14 cellular contexts compared by ENCODE assay signal in the genomic region with DNA sequence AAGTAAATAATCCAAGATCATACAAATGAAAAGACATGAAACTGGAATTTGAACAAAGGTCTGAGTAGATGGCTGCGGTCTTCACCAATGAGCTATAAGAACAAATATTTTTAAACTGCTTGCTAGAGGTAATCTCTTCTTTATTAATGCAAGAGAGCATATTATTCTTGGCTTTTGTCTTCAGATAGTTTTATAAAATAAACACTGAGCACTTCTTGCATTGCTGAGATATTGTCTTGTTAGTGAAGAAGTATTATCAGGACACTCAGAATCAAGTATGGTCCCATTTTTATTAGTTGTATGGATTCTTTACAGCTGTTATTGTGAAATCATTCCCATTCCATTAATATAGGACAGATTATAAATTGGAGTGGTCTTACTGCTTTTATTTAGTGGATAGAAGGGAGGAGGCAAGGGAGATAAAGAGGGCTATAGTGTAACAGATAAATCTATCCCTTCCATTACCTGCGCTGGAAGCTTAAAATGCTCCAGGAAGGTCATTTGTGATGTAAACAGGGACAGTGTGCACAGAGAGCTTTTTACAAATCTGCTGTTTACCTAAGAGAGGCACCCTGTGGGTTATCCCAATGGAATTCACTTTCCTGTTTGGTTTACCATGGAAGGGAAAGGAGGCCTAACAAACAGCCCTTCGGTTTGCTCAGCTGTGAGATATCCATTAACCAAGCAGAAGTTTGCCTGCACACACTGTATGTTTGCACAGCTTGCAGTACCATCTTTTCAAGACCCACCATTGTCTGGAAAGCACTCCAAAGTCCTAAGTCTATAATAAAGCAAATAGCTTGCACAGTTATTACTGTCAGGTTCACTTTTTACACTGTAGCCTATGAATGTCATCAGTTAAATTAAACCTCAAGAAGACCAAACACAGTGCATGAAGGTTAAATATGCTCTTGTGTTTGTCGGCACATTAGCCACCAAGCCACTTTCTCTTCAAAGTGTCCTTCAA.
A peak's percentile ranks its signal among the peaks of the same experiment; 100 is the strongest.
DNase-seq lines count a peak whose midpoint lies in the region; ATAC-seq and TF ChIP-seq lines count a peak whose summit lies in the region.
"Had no signal": no experiment of that assay in that cellular context is flagged by ENCODE, and none has a peak within 500 bp of the region (broad histone marks: within the 10 kb centered on the region; RNA-seq: fewer than 3 reads in every experiment).

No MANE protein-coding gene starts in this region.

- no peaks in the 10 kb centered on the region for H3K9me2 ChIP-seq in HCT116 (ENCODE audit: insufficient read depth)

- no peaks in the 10 kb centered on the region for H3K9me3 Mint-ChIP-seq in CD8-positive, alpha-beta memory T cell
- H3K9me3 Mint-ChIP-seq: naive B cell had no signal

- H3K9ac ChIP-seq in HCT116 (ENCODE audit: low read length), result no peak overlapping the region

- intact Hi-C loops in HCT116 (cut with micrococcal nuclease), result no loop called here

- TF ChIP-seq CTCF in HCT116 (IDR thresholded peaks at IDR 0.05 in 2 of 3, conservative IDR thresholded peaks at IDR 0.05 in 1 of 3; ENCODE audit: borderline replicate concordance in 1 of 3, insufficient read depth in 1 of 3, low read depth in 2 of 3, low read length in 2 of 3), result no peak
- TF ChIP-seq CTCF in VCaP (conservative IDR thresholded peaks at IDR 0.05), result no peak

- H3K36me3 ChIP-seq in HCT116 (ENCODE audit: control insufficient read depth in 1 of 2, insufficient read depth in 2 of 2, low read length in 2 of 2), result no peaks in the 10 kb centered on the region
- no peaks in the 10 kb centered on the region for H3K36me3 ChIP-seq in CD8-positive, alpha-beta memory T cell (ENCODE audit: insufficient read depth, low read length)
- H3K36me3 ChIP-seq in HAP-1 (replicated peaks), result no peaks in the 10 kb centered on the region
- H3K36me3 ChIP-seq: right atrium auricular region, WERI-Rb-1 had no signal

- H3K4me2 ChIP-seq in HCT116 (ENCODE audit: low read length), result no peak overlapping the region

- no peak for DNase-seq in HCT116 (ENCODE audit: low read depth, low spot score)
- DNase-seq in NCI-H2081 (lab: John Stamatoyannopoulos, UW), result peak; percentile 89 to 98
- DNase-seq in mucosa of gallbladder (ENCODE audit: low spot score), result peak; percentile 61
- no peak for DNase-seq in NCI-H2171 treated with DMSO at 0.1 percent for 48 hours (lab: John Stamatoyannopoulos, UW)
- DNase-seq in NCI-H82 (lab: John Stamatoyannopoulos, UW), result no peak
- no peak for DNase-seq in CD8-positive, alpha-beta memory T cell
- DNase-seq in HAP-1 (ENCODE audit: low spot score in 2 of 2), result no peak
- DNase-seq: amniotic stem cell, islet precursor cell, KBM-7, naive B cell, WERI-Rb-1 had no signal

- H3K27ac ChIP-seq in HCT116 (ENCODE audit: low read depth, low read length) (no peak overlapping the region), VCaP (peak overlapping the region; percentile 38)
- no peak overlapping the region for H3K27ac ChIP-seq in CD8-positive, alpha-beta memory T cell (ENCODE audit: low read depth, low read length)
- H3K27ac ChIP-seq: right atrium auricular region, WERI-Rb-1 had no signal

- no peaks in the 10 kb centered on the region for H3K27me3 ChIP-seq in HCT116 (ENCODE audit: insufficient read depth, low read length)
- H3K27me3 ChIP-seq in CD8-positive, alpha-beta memory T cell (ENCODE audit: insufficient read depth, low read length, poor library complexity, severe bottlenecking), result no peaks in the 10 kb centered on the region
- no peaks in the 10 kb centered on the region for H3K27me3 ChIP-seq in HAP-1 (ENCODE audit: low read depth)
- H3K27me3 ChIP-seq: right atrium auricular region had no signal

- peak overlapping the region; percentile 16 for H2AFZ ChIP-seq in HCT116 (ENCODE audit: low read depth, low read length, poor library complexity, severe bottlenecking)

- H3K4me3 Mint-ChIP-seq in CD8-positive, alpha-beta memory T cell, result no peak overlapping the region
- H3K4me3 Mint-ChIP-seq: naive B cell had no signal

- no TSS peak for BruUV-seq in HCT116 (replicated peaks; lab: Mats Ljungman, UMichigan)

- in situ Hi-C loops in HAP-1 (cut with MboI; ENCODE audit: low sequenced_read_pairs), result no loop called here

- POLR2A ChIA-PET in HCT116 (lab: Charles Lee), result interaction anchor here (0.6 kb wide), 1 partner anchor 11 kb away, joined by 3 read pairs; no protein-coding TSS in a partner anchor
- POLR2A ChIA-PET in CD8-positive, alpha-beta memory T cell (lab: Charles Lee), result no interaction called here

- H4K20me1 ChIP-seq in HCT116 (ENCODE audit: insufficient read depth), result no peaks in the 10 kb centered on the region

- ATAC-seq in HCT116, result no peak

- no peak for TF ChIP-seq POLR2A in HCT116 (IDR thresholded peaks at IDR 0.05; ENCODE audit: borderline replicate concordance, extremely low read depth, insufficient read depth, insufficient read length)

- no peaks in the 10 kb centered on the region for H3K79me2 ChIP-seq in HCT116 (ENCODE audit: insufficient read depth, low read length)

- H3K4me1 Mint-ChIP-seq in CD8-positive, alpha-beta memory T cell, result peaks cover 7 to 17% (median 12%) of the 10 kb centered on the region in 3 donors

- H3K4me3 ChIP-seq in HCT116 (replicated peaks in 1 of 2; ENCODE audit: low read depth in 1 of 2, low read length in 2 of 2), result no peak overlapping the region
- H3K4me3 ChIP-seq in CD8-positive, alpha-beta memory T cell (ENCODE audit: low read length), result no peak overlapping the region
- H3K4me3 ChIP-seq in HAP-1, result no peak overlapping the region
- H3K4me3 ChIP-seq: right atrium auricular region had no signal

- H3K4me1 ChIP-seq in HCT116 (ENCODE audit: control insufficient read depth in 1 of 2, insufficient read depth in 2 of 2, low read length in 2 of 2) (no peaks in the 10 kb centered on the region), HAP-1 (no peaks in the 10 kb centered on the region)
- peaks cover 13% of the 10 kb centered on the region for H3K4me1 ChIP-seq in CD8-positive, alpha-beta memory T cell (ENCODE audit: insufficient read depth, low read length)
- H3K4me1 ChIP-seq: right atrium auricular region had no signal

- no peaks in the 10 kb centered on the region for H3K36me3 Mint-ChIP-seq in CD8-positive, alpha-beta memory T cell
- H3K36me3 Mint-ChIP-seq: naive B cell had no signal

- TF ChIP-seq RAD21 in HCT116 (IDR thresholded peaks at IDR 0.05; ENCODE audit: low read depth), result no peak

- no peaks in the 10 kb centered on the region for H3K9me3 ChIP-seq in HCT116 (ENCODE audit: control insufficient read depth in 1 of 2, insufficient read depth in 1 of 2, low read depth in 1 of 2, low read length in 2 of 2)
- no peaks in the 10 kb centered on the region for H3K9me3 ChIP-seq in CD8-positive, alpha-beta memory T cell (ENCODE audit: low read length)
- no peaks in the 10 kb centered on the region for H3K9me3 ChIP-seq in HAP-1
- H3K9me3 ChIP-seq: right atrium auricular region had no signal

- RAD21 ChIA-PET in HCT116 (lab: Charles Lee; ENCODE audit: low non-redundant PET in 1 of 2, low total read pairs in 2 of 2, uncharacterized antibody in 2 of 2, unreplicated experiment in 2 of 2), result no interaction called here

- CTCF ChIA-PET in HCT116 (lab: Charles Lee), result no interaction called here
- CTCF ChIA-PET in CD8-positive, alpha-beta memory T cell (lab: Charles Lee), result no interaction called here

- no peak overlapping the region for H3K27ac Mint-ChIP-seq in CD8-positive, alpha-beta memory T cell

- peaks cover 0 to 1% of the 10 kb centered on the region in 2 donors for H3K27me3 Mint-ChIP-seq in CD8-positive, alpha-beta memory T cell
- H3K27me3 Mint-ChIP-seq: naive B cell had no signal

TF ChIP-seq in HCT116, 20 proteins besides CTCF, POLR2A, EP300 and RAD21:
- TF ChIP-seq ZFX (IDR thresholded peaks at IDR 0.05) (no peak), SP1 (IDR thresholded peaks at IDR 0.05; ENCODE audit: low read depth) (no peak), CEBPB (IDR thresholded peaks at IDR 0.05; ENCODE audit: low read depth) (no peak)
- TF ChIP-seq, protein P1, sequence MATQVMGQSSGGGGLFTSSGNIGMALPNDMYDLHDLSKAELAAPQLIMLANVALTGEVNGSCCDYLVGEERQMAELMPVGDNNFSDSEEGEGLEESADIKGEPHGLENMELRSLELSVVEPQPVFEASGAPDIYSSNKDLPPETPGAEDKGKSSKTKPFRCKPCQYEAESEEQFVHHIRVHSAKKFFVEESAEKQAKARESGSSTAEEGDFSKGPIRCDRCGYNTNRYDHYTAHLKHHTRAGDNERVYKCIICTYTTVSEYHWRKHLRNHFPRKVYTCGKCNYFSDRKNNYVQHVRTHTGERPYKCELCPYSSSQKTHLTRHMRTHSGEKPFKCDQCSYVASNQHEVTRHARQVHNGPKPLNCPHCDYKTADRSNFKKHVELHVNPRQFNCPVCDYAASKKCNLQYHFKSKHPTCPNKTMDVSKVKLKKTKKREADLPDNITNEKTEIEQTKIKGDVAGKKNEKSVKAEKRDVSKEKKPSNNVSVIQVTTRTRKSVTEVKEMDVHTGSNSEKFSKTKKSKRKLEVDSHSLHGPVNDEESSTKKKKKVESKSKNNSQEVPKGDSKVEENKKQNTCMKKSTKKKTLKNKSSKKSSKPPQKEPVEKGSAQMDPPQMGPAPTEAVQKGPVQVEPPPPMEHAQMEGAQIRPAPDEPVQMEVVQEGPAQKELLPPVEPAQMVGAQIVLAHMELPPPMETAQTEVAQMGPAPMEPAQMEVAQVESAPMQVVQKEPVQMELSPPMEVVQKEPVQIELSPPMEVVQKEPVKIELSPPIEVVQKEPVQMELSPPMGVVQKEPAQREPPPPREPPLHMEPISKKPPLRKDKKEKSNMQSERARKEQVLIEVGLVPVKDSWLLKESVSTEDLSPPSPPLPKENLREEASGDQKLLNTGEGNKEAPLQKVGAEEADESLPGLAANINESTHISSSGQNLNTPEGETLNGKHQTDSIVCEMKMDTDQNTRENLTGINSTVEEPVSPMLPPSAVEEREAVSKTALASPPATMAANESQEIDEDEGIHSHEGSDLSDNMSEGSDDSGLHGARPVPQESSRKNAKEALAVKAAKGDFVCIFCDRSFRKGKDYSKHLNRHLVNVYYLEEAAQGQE (IDR thresholded peaks at IDR 0.05; ENCODE audit: low read depth), result no peak

Comparison
In these comparisons a context has a peak if more than half of its experiments do, and no peak if none do; other contexts are left out.
1. DNase-seq: peak in NCI-H2081 (2 of 2) and mucosa of gallbladder (single experiment); none in HCT116 (single experiment), NCI-H2171 treated with DMSO at 0.1 percent for 48 hours (single experiment), NCI-H82 (single experiment), CD8-positive, alpha-beta memory T cell (0 of 5) and HAP-1 (0 of 2).